In the genomic region with DNA sequence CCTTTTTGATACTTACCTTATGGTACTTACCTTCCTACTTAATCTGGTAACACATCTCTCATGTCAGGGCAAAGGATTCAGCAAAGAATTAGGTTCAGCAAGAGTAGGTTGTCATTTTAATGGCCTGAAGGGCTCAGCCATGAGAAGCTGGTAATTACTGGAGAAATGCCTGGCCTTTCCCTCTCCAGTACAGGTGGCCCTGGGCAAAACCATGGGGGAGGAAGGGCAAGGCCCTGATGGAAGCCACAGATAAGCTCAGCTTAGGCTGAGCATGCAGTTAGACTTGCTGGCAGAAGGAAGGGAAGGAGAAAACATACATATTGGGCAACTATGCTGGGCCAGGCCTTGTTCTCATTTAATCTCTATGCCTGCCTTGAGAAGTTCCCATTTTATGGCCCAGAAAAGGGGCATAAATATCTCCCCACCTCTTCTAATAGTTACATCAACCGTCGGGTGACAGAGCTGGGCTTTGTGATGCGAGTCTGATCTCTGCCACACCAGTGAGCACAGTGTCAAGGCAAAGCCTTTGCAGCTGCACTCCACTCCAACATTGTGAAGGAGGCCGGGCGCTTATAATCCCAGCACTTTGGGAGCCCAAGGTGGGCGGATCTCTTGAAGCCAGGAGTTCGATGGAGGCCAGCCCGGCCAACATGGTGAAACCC, we compare ENCODE assay signal across 8 cellular contexts. TPM values are rescaled to one million over a fixed set of nuclear protein-coding genes. Genes with fewer than 3 reads are reported as not detected.
DNase-seq lines count a peak whose midpoint lies in the region; ATAC-seq, FAIRE-seq and TF ChIP-seq lines count a peak whose summit lies in the region.

No MANE protein-coding gene starts in this region.

- H3K27ac Mint-ChIP-seq in activated T-helper 17 cell treated with anti-CD3 and anti-CD28 coated beads, Interleukin-2, amount 50 U/mL, for 72 hours = peak overlapping the region; percentile 25
- H3K27ac Mint-ChIP-seq in CD8-positive, alpha-beta T cell = no peak overlapping the region

- H3K4me3 Mint-ChIP-seq in activated T-helper 17 cell treated with anti-CD3 and anti-CD28 coated beads, Interleukin-2, amount 50 U/mL, for 72 hours = no peak overlapping the region
- H3K4me3 Mint-ChIP-seq in CD8-positive, alpha-beta T cell = no peak overlapping the region

- H3K27ac ChIP-seq in AG04450 (ENCODE audit: low read depth, low read length) = peak overlapping the region; percentile 93
- peak overlapping the region; percentile 42 for H3K27ac ChIP-seq in lower lobe of right lung
- no peak overlapping the region for H3K27ac ChIP-seq in CD8-positive, alpha-beta T cell (ENCODE audit: low read depth, low read length)

- H3K9me3 ChIP-seq in AG04450 (ENCODE audit: control insufficient read depth, insufficient read depth, low read length) (no peaks in the 10 kb centered on the region), lower lobe of right lung (no peaks in the 10 kb centered on the region)
- H3K9me3 ChIP-seq in CD8-positive, alpha-beta T cell (ENCODE audit: low read length) = no peaks in the 10 kb centered on the region

- DNase-seq in AG04450 (ENCODE audit: low read depth, low spot score) (no peak), HUDEP-2 (lab: John Stamatoyannopoulos, UW; ENCODE audit: unreplicated experiment in 76 of 76) (peak in 41 of 76 experiments; percentile 4 to 64 (median 14)), lower lobe of right lung (peak; percentile 51), RCC 7860 (ENCODE audit: low spot score) (no peak), NCI-H2227 (lab: John Stamatoyannopoulos, UW; ENCODE audit: unreplicated experiment) (no peak)
- DNase-seq in effector CD8-positive, alpha-beta T cell (lab: John Stamatoyannopoulos, UW) = no peak
- no peak for DNase-seq in CD8-positive, alpha-beta T cell

- no peaks in the 10 kb centered on the region for H3K9me3 Mint-ChIP-seq in activated T-helper 17 cell treated with anti-CD3 and anti-CD28 coated beads, Interleukin-2, amount 50 U/mL, for 72 hours
- no peaks in the 10 kb centered on the region for H3K9me3 Mint-ChIP-seq in CD8-positive, alpha-beta T cell

- peaks cover 30% of the 10 kb centered on the region for H3K36me3 Mint-ChIP-seq in activated T-helper 17 cell treated with anti-CD3 and anti-CD28 coated beads, Interleukin-2, amount 50 U/mL, for 72 hours (ENCODE audit: low read depth)
- H3K36me3 Mint-ChIP-seq in CD8-positive, alpha-beta T cell = peaks cover 73% of the 10 kb centered on the region

- ATAC-seq in activated T-helper 17 cell treated with anti-CD3 and anti-CD28 coated beads, Interleukin-2, amount 50 U/mL, for 72 hours (replicated peaks) = no peak
- ATAC-seq in lower lobe of right lung = peak; percentile 48 to 60
- no peak for ATAC-seq in CD8-positive, alpha-beta T cell

- H3K27me3 Mint-ChIP-seq in activated T-helper 17 cell treated with anti-CD3 and anti-CD28 coated beads, Interleukin-2, amount 50 U/mL, for 72 hours = no peaks in the 10 kb centered on the region
- H3K27me3 Mint-ChIP-seq in CD8-positive, alpha-beta T cell (ENCODE audit: low read depth) = no peaks in the 10 kb centered on the region

- POLR2A ChIA-PET in AG04450 (lab: Yijun Ruan, JAX) = interaction anchor here (0.5 to 1.0 kb wide), 2 partner anchors 18 to 273 kb away, joined by 3 to 6 read pairs; no protein-coding TSS in a partner anchor
- POLR2A ChIA-PET in CD8-positive, alpha-beta T cell (lab: Charles Lee) = interaction anchor here (0.9 to 4.6 kb wide), 4 partner anchors 8 to 19 kb away, joined by 3 to 20 read pairs (median 7); a partner anchor contains a TSS

- H3K36me3 ChIP-seq in lower lobe of right lung = peaks cover 49% of the 10 kb centered on the region
- H3K36me3 ChIP-seq in CD8-positive, alpha-beta T cell (ENCODE audit: insufficient read depth, low read length) = peaks cover 26% of the 10 kb centered on the region

- H3K27me3 ChIP-seq in AG04450 (ENCODE audit: control insufficient read depth, insufficient read depth, low read length) (no peaks in the 10 kb centered on the region), lower lobe of right lung (ENCODE audit: low read depth) (no peaks in the 10 kb centered on the region)
- no peaks in the 10 kb centered on the region for H3K27me3 ChIP-seq in CD8-positive, alpha-beta T cell (ENCODE audit: insufficient read depth, low read length)

- H3K4me3 ChIP-seq in AG04450 (ENCODE audit: low read depth, low read length) (no peak overlapping the region), lower lobe of right lung (no peak overlapping the region)
- H3K4me3 ChIP-seq in CD8-positive, alpha-beta T cell (ENCODE audit: low read depth, low read length) = no peak overlapping the region

- CTCF ChIA-PET in AG04450 (lab: Charles Lee) = interaction anchor here (1.0 kb wide), 1 partner anchor 24 kb away, joined by 3 read pairs; no protein-coding TSS in a partner anchor
- CTCF ChIA-PET in CD8-positive, alpha-beta T cell (lab: Charles Lee) = interaction anchor here (1.1 kb wide), 1 partner anchor 14 kb away, joined by 7 read pairs; no protein-coding TSS in a partner anchor

- peaks cover 24% of the 10 kb centered on the region for H3K4me1 ChIP-seq in lower lobe of right lung
- no peaks in the 10 kb centered on the region for H3K4me1 ChIP-seq in CD8-positive, alpha-beta T cell (ENCODE audit: insufficient read depth, low read length)

- TF ChIP-seq CTCF in AG04450 (IDR thresholded peaks at IDR 0.05; ENCODE audit: low read depth, low read length) (no peak), lower lobe of right lung (IDR thresholded peaks at IDR 0.05) (no peak)
- no peak for TF ChIP-seq CTCF in CD8-positive, alpha-beta T cell (IDR thresholded peaks at IDR 0.05)

- intact Hi-C loops in lower lobe of right lung (cut with DNase I) = no loop called here
- intact Hi-C loops in CD8-positive, alpha-beta T cell (cut with DNase I, micrococcal nuclease) = no loop called here

- FAIRE-seq in RCC 7860 (lab: Jason Lieb, UNC) = no peak

- H3K4me1 Mint-ChIP-seq in activated T-helper 17 cell treated with anti-CD3 and anti-CD28 coated beads, Interleukin-2, amount 50 U/mL, for 72 hours = peaks cover 6% of the 10 kb centered on the region
- no peaks in the 10 kb centered on the region for H3K4me1 Mint-ChIP-seq in CD8-positive, alpha-beta T cell (ENCODE audit: low read depth)

RNA-seq across cellular contexts. Expression of a gene that starts 18.7 kb away (rescaled TPM):
- polyA plus RNA-seq in AG04450 (2011; rRNA removed) = 15.6 and 22.0 TPM in 2 replicates
- polyA minus RNA-seq in AG04450 (2011; rRNA and poly(A)+ RNA removed) = 14.9 and 15.6 TPM in 2 replicates
- 1 to 10 TPM; 6.6 to 8.4 TPM for total RNA-seq in activated T-helper 17 cell treated with anti-CD3 and anti-CD28 coated beads, Interleukin-2, amount 50 U/mL, for 72 hours
- total RNA-seq in lower lobe of right lung = 12.4 TPM
- 1 to 10 TPM; 2.4 to 4.7 TPM for total RNA-seq in CD8-positive, alpha-beta T cell

RNA-seq across cellular contexts. Expression of a gene that starts 18.9 kb away (rescaled TPM):
- polyA plus RNA-seq in AG04450 (2011; rRNA removed) = 15.3 and 18.3 TPM in 2 replicates
- 74.1 and 76.2 TPM in 2 replicates for polyA minus RNA-seq in AG04450 (2011; rRNA and poly(A)+ RNA removed)
- 10 to 100 TPM; 48.1 to 48.2 TPM for total RNA-seq in activated T-helper 17 cell treated with anti-CD3 and anti-CD28 coated beads, Interleukin-2, amount 50 U/mL, for 72 hours
- 55.2 TPM for total RNA-seq in lower lobe of right lung
- 10 to 100 TPM; 74.9 to 81.1 TPM for total RNA-seq in CD8-positive, alpha-beta T cell

Comparison
In these comparisons a context has a peak if more than half of its experiments do, and no peak if none do; other contexts are left out.
1. DNase-seq: peak in HUDEP-2 (41 of 76) and lower lobe of right lung (single experiment); none in AG04450 (single experiment), effector CD8-positive, alpha-beta T cell (single experiment), RCC 7860 (single experiment), CD8-positive, alpha-beta T cell (0 of 7) and NCI-H2227 (single experiment).
2. ATAC-seq: peak in lower lobe of right lung (2 of 2); none in activated T-helper 17 cell treated with anti-CD3 and anti-CD28 coated beads, Interleukin-2, amount 50 U/mL, for 72 hours (single experiment) and CD8-positive, alpha-beta T cell (single experiment).